Comparison of ENCODE assay signal across 1 cellular context in the genomic region with DNA sequence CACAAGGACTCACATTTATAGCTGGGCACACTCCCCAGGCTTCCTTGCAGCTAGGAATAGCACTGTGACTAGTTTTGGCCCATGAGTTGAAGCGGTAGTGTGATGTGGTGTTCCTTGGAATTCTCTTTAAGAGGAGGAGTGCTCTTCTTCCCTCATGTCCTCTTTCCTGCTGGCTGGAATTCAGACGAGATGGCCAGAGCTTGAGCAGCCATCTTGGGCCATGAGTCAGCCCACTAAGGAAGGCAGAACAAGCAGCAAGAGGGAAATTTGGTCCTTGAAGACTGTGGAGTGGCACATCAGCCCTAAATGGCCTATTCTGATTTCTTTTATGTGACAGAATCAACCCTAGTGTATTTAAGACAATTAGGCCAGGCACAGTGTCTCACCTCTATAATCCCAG.
TF ChIP-seq lines count a peak whose summit lies in the region.

No MANE protein-coding gene starts in this region.

TF ChIP-seq in H1, 55 proteins besides CTCF, POLR2A, EP300 and RAD21:
- TF ChIP-seq, protein P1, sequence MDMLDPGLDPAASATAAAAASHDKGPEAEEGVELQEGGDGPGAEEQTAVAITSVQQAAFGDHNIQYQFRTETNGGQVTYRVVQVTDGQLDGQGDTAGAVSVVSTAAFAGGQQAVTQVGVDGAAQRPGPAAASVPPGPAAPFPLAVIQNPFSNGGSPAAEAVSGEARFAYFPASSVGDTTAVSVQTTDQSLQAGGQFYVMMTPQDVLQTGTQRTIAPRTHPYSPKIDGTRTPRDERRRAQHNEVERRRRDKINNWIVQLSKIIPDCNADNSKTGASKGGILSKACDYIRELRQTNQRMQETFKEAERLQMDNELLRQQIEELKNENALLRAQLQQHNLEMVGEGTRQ (IDR thresholded peaks at IDR 0.05; ENCODE audit: low read length): no peak
- TF ChIP-seq CEBPB (IDR thresholded peaks at IDR 0.05; ENCODE audit: low read depth, low read length): no peak
- TF ChIP-seq BACH1 (IDR thresholded peaks at IDR 0.05; ENCODE audit: low read length): no peak
- no peak for TF ChIP-seq KDM4A (IDR thresholded peaks at IDR 0.05; ENCODE audit: low read depth, low read length, severe bottlenecking)
- peak; percentile 95 for TF ChIP-seq KDM1A (IDR thresholded peaks at IDR 0.05; ENCODE audit: borderline replicate concordance, low read length)
- no peak for TF ChIP-seq POU5F1 (IDR thresholded peaks at IDR 0.05; ENCODE audit: low read depth, low read length)
- TF ChIP-seq HDAC2 (IDR thresholded peaks at IDR 0.05; ENCODE audit: borderline replicate concordance in 1 of 2, low read depth in 2 of 2, low read length in 2 of 2): peak in 1 of 2 experiments; percentile 59; a peak in 1 of 4 replicates
- TF ChIP-seq SAP30 (IDR thresholded peaks at IDR 0.05; ENCODE audit: insufficient read depth, insufficient replicate concordance, low read length): no peak
- no peak for TF ChIP-seq GABPA (IDR thresholded peaks at IDR 0.05; ENCODE audit: borderline replicate concordance, insufficient read depth, low read length)
- TF ChIP-seq, protein P2, sequence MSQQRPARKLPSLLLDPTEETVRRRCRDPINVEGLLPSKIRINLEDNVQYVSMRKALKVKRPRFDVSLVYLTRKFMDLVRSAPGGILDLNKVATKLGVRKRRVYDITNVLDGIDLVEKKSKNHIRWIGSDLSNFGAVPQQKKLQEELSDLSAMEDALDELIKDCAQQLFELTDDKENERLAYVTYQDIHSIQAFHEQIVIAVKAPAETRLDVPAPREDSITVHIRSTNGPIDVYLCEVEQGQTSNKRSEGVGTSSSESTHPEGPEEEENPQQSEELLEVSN (IDR thresholded peaks at IDR 0.05): no peak
- TF ChIP-seq MAFK (IDR thresholded peaks at IDR 0.05; ENCODE audit: low read depth, low read length): no peak
- no peak for TF ChIP-seq TCF12 (IDR thresholded peaks at IDR 0.05; ENCODE audit: low read depth, low read length)
